In the genomic region with DNA sequence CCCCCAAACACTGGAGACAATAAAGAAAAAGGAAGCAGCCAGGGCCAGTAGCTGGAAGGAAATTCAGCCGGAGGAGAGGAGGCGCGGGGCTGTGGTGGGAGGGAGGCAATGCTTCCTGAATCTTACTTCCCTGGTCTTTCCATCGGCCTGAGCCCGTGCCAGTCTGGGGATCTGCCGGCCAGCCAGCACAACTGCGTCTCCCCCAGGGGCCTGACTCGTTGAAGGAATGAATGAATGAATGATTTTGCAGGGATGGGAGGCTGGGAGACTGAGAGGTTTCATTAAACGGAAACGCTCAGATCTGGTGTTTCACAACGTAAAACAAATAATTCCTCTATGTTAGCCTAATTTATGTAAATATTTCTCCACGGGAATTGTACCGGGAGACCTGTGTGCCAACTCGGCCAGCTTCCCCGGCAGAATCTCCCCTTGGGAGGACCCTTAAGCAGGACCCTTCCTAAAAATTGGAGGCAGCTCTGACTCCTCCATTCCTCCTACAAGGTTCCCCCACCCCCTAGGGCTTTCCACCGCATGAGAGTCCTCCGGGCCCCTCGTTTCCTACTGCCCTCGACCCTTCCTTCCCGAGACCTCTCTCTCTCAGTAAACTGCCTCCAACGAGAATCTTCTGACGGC, we compare ENCODE assay signal across 9 cellular contexts. TPM values are rescaled to one million over a fixed set of nuclear protein-coding genes. Genes with fewer than 3 reads are reported as not detected.
A peak's percentile ranks its signal among the peaks of the same experiment; 100 is the strongest.
DNase-seq lines count a peak whose midpoint lies in the region; ATAC-seq and TF ChIP-seq lines count a peak whose summit lies in the region.
"Had no signal": no experiment of that assay in that cellular context is flagged by ENCODE, and none has a peak within 500 bp of the region (broad histone marks: within the 10 kb centered on the region; RNA-seq: fewer than 3 reads in every experiment).

No MANE protein-coding gene starts in this region.

- H3K4me1 Mint-ChIP-seq in dendritic cell treated with granulocyte-macrophage colony-stimulating factor and Interleukin-4, amounts not matched to agents 40 ng/mL and 50 ng/mL, for 4 days (ENCODE audit: low read depth): peaks cover 87% of the 10 kb centered on the region
- H3K4me1 Mint-ChIP-seq in naive thymus-derived CD8-positive, alpha-beta T cell: peaks cover 12 to 33% (median 21%) of the 10 kb centered on the region in 4 donors

- BruUV-seq in OCI-LY7 (replicated peaks; lab: Mats Ljungman, UMichigan): no TSS peak

- no peak for TF ChIP-seq CTCF in MM.1S (IDR thresholded peaks at IDR 0.05; ENCODE audit: low read length)
- no peak for TF ChIP-seq CTCF in OCI-LY7 (conservative IDR thresholded peaks at IDR 0.05; ENCODE audit: low read length)

- CTCF ChIA-PET in OCI-LY7 (lab: Charles Lee; ENCODE audit: unreplicated experiment): no interaction called here

- H3K9me3 Mint-ChIP-seq in dendritic cell treated with granulocyte-macrophage colony-stimulating factor and Interleukin-4, amounts not matched to agents 40 ng/mL and 50 ng/mL, for 4 days: no peaks in the 10 kb centered on the region
- H3K9me3 Mint-ChIP-seq in naive thymus-derived CD8-positive, alpha-beta T cell: no peaks in the 10 kb centered on the region

- POLR2A ChIA-PET in naive thymus-derived CD8-positive, alpha-beta T cell (lab: Charles Lee): interaction anchor here (0.6 to 1.9 kb wide), 7 partner anchors 8 to 42 kb away, joined by 3 to 7 read pairs (median 3); a partner anchor contains a TSS
- POLR2A ChIA-PET in OCI-LY7 (lab: Charles Lee): no interaction called here

- H3K9me3 ChIP-seq in MM.1S (replicated peaks; ENCODE audit: insufficient read depth, low read length) (no peaks in the 10 kb centered on the region), OCI-LY7 (ENCODE audit: low read length) (no peaks in the 10 kb centered on the region)

- H3K36me3 ChIP-seq in MM.1S (replicated peaks; ENCODE audit: insufficient read depth, low read length) (no peaks in the 10 kb centered on the region), OCI-LY7 (ENCODE audit: insufficient read depth, low read length) (no peaks in the 10 kb centered on the region)

- no peak for ATAC-seq in naive thymus-derived CD8-positive, alpha-beta T cell
- ATAC-seq in HG02610 (IDR thresholded peaks at IDR 0.05; ENCODE audit: unreplicated experiment): no peak

- peaks cover 87% of the 10 kb centered on the region for H3K27me3 ChIP-seq in MM.1S (replicated peaks; ENCODE audit: insufficient read depth, low read length)

- intact Hi-C loops in dendritic cell treated with granulocyte-macrophage colony-stimulating factor and Interleukin-4, amounts not matched to agents 40 ng/mL and 50 ng/mL, for 4 days (cut with micrococcal nuclease): loop anchor here (2.0 to 5.0 kb wide), 2 partner anchors 17 to 41 kb away; a partner anchor contains a TSS
- intact Hi-C loops in OCI-LY7 (cut with micrococcal nuclease; ENCODE audit: unreplicated experiment): no loop called here

- H3K4me3 Mint-ChIP-seq in dendritic cell treated with granulocyte-macrophage colony-stimulating factor and Interleukin-4, amounts not matched to agents 40 ng/mL and 50 ng/mL, for 4 days: peak overlapping the region; percentile 97
- H3K4me3 Mint-ChIP-seq in naive thymus-derived CD8-positive, alpha-beta T cell: peak overlapping the region; percentile 76 to 87 (median 82)

- H3K9me2 ChIP-seq in MM.1S (replicated peaks; ENCODE audit: insufficient read depth, low read length) (no peaks in the 10 kb centered on the region), OCI-LY7 (ENCODE audit: insufficient read depth, low read length) (no peaks in the 10 kb centered on the region)

- H3K4me2 ChIP-seq in MM.1S (ENCODE audit: low read depth, low read length): peak overlapping the region; percentile 12; the same call in 1 of the 2 replicates
- no peak overlapping the region for H3K4me2 ChIP-seq in OCI-LY7 (ENCODE audit: low read length)

- H3F3A ChIP-seq in MM.1S (ENCODE audit: insufficient read depth, low read length): no peaks in the 10 kb centered on the region

- peak overlapping the region; percentile 83 for H3K27ac Mint-ChIP-seq in dendritic cell treated with granulocyte-macrophage colony-stimulating factor and Interleukin-4, amounts not matched to agents 40 ng/mL and 50 ng/mL, for 4 days
- peak overlapping the region in 8 of 10 donors; percentile 52 to 89 (median 76) for H3K27ac Mint-ChIP-seq in naive thymus-derived CD8-positive, alpha-beta T cell

- H3K4me3 ChIP-seq in MM.1S (ENCODE audit: low read length): no peak overlapping the region
- H3K4me3 ChIP-seq in OCI-LY7 (ENCODE audit: low read depth, low read length, poor library complexity, severe bottlenecking): no peak overlapping the region

- peaks cover 71% of the 10 kb centered on the region for H3K36me3 Mint-ChIP-seq in dendritic cell treated with granulocyte-macrophage colony-stimulating factor and Interleukin-4, amounts not matched to agents 40 ng/mL and 50 ng/mL, for 4 days (ENCODE audit: low read depth)
- no peaks in the 10 kb centered on the region for H3K36me3 Mint-ChIP-seq in naive thymus-derived CD8-positive, alpha-beta T cell

- no peaks in the 10 kb centered on the region for H4K20me1 ChIP-seq in MM.1S (ENCODE audit: insufficient read depth, low read length)
- H4K20me1 ChIP-seq in OCI-LY7 (ENCODE audit: insufficient read depth, low read length): 0 out of 2 replicates have a peak, but pooled peaks cover 4% of the 10 kb centered on the region

- H2AFZ ChIP-seq in MM.1S (ENCODE audit: low read length): no peak overlapping the region
- H2AFZ ChIP-seq in OCI-LY7 (ENCODE audit: low read length): no peak overlapping the region

- H3K4me1 ChIP-seq in MM.1S (ENCODE audit: low read length): no peaks in the 10 kb centered on the region
- H3K4me1 ChIP-seq in OCI-LY7 (ENCODE audit: insufficient read depth, low read length, poor library complexity, severe bottlenecking): peaks cover 5% of the 10 kb centered on the region

- H3K9ac ChIP-seq in MM.1S (ENCODE audit: low read length): no peak overlapping the region

- DNase-seq in Ammon's horn (ENCODE audit: low spot score) (peak; percentile 52), MM.1S (no peak), DMS53 (lab: John Stamatoyannopoulos, UW) (no peak), OCI-LY7 (ENCODE audit: low spot score) (no peak)
- no peak for DNase-seq in naive thymus-derived CD8-positive, alpha-beta T cell
- DNase-seq in central memory CD4-positive, alpha-beta T cell: no peak
- DNase-seq: activated naive CD4-positive, alpha-beta T cell had no signal

- peaks cover 41% of the 10 kb centered on the region for H3K27me3 Mint-ChIP-seq in dendritic cell treated with granulocyte-macrophage colony-stimulating factor and Interleukin-4, amounts not matched to agents 40 ng/mL and 50 ng/mL, for 4 days
- H3K27me3 Mint-ChIP-seq in naive thymus-derived CD8-positive, alpha-beta T cell: peaks cover 0 to 7% (median 0%) of the 10 kb centered on the region in 5 donors

- H3K79me2 ChIP-seq in MM.1S (ENCODE audit: low read length) (no peaks in the 10 kb centered on the region), OCI-LY7 (ENCODE audit: insufficient read depth, low read depth, low read length) (no peaks in the 10 kb centered on the region)

- no peak overlapping the region for H3K27ac ChIP-seq in MM.1S (ENCODE audit: low read length)
- no peak overlapping the region for H3K27ac ChIP-seq in OCI-LY7 (ENCODE audit: low read depth, low read length, poor library complexity, severe bottlenecking)

RNA-seq across cellular contexts. Expression of a gene that starts 1.3 kb away (rescaled TPM):
- 10 to 100 TPM in 1 of 2 experiments, 1 to 10 TPM in 1; 7.4 to 11.7 TPM for total RNA-seq in naive thymus-derived CD8-positive, alpha-beta T cell
- polyA plus RNA-seq in naive thymus-derived CD8-positive, alpha-beta T cell: 1 to 10 TPM; 2.2 to 6.9 (median 2.6) TPM
- 1.3 and 2.1 TPM in 2 replicates for total RNA-seq in OCI-LY7 (2014; rRNA removed; shearing (Covaris generic))
- 2.1 and 2.3 TPM in 2 replicates for total RNA-seq in OCI-LY7 (2022)

RNA-seq across cellular contexts. Expression of a gene that starts 42.0 kb away (rescaled TPM):
- 10 to 100 TPM; 40.1 to 47.6 TPM for total RNA-seq in naive thymus-derived CD8-positive, alpha-beta T cell
- 10 to 100 TPM; 41.3 to 43.2 (median 41.6) TPM for polyA plus RNA-seq in naive thymus-derived CD8-positive, alpha-beta T cell
- total RNA-seq in OCI-LY7 (2014; rRNA removed; shearing (Covaris generic)): 7.9 and 10.8 TPM in 2 replicates
- 23.6 and 23.8 TPM in 2 replicates for total RNA-seq in OCI-LY7 (2022)
